Comparison of ENCODE assay signal across 8 cellular contexts in genomic region chr18:31042391-31043181, GRCh38. TPM values are rescaled to one million over a fixed set of nuclear protein-coding genes. Genes with fewer than 3 reads are reported as not detected.
DNase-seq lines count a peak whose midpoint lies in the region; ATAC-seq and TF ChIP-seq lines count a peak whose summit lies in the region.

Gene DSC3 (minus strand): TSS chr18:31042742. CDS start chr18:31042660, 82 bp downstream.

- no peak within 1 kb of the TSS for H3K23ac ChIP-seq in mesendoderm (ENCODE audit: low read length)

- no peak for ATAC-seq in GM19395 (IDR thresholded peaks at IDR 0.05; ENCODE audit: unreplicated experiment)
- ATAC-seq in activated CD4-positive, CD25-positive, alpha-beta regulatory T cell treated with anti-CD3 and anti-CD28 coated beads, Interleukin-2, amount 50 U/mL, for 24 hours, result no peak

- WGBS in mesendoderm (ENCODE audit: extremely low coverage, insufficient coverage, low lambda C conversion rate), result no CpG with 5 or more reads among the region's 74 CpGs

- peak within 1 kb of the TSS; percentile 67 for H3K9ac ChIP-seq in mesendoderm (ENCODE audit: low read length)

- H3K4me3 Mint-ChIP-seq in activated naive CD4-positive, alpha-beta T cell treated with anti-CD3 and anti-CD28 coated beads, Interleukin-2, amount 50 U/mL, for 24 hours, result peak within 1 kb of the TSS; percentile 54

- no peak within 1 kb of the TSS for H2BK15ac ChIP-seq in mesendoderm (replicated peaks; ENCODE audit: low read depth)

- peak in 1 of 2 donors; percentile 25 for TF ChIP-seq POLR2A in vagina (IDR thresholded peaks at IDR 0.05)

- peaks cover 8% of the 10 kb centered on the region for H3K9me3 Mint-ChIP-seq in activated naive CD4-positive, alpha-beta T cell treated with anti-CD3 and anti-CD28 coated beads, Interleukin-2, amount 50 U/mL, for 24 hours

- H3K4me1 ChIP-seq in mesendoderm (ENCODE audit: control insufficient read depth, low read depth, low read length) (peaks cover 2% of the 10 kb centered on the region), vagina (peaks cover 14% of the 10 kb centered on the region)

- H3K27ac ChIP-seq in coronary artery, result no peak within 1 kb of the TSS
- H3K27ac ChIP-seq in mesendoderm (ENCODE audit: low read depth, low read length), result no peak within 1 kb of the TSS
- peak within 1 kb of the TSS; percentile 80 for H3K27ac ChIP-seq in vagina

- no peak within 1 kb of the TSS for H2AK5ac ChIP-seq in mesendoderm (ENCODE audit: low read length)

- H3K36me3 ChIP-seq in mesendoderm (ENCODE audit: control insufficient read depth, insufficient read depth, low read length) (no peaks in the 10 kb centered on the region), vagina (no peaks in the 10 kb centered on the region)

- H2BK5ac ChIP-seq in mesendoderm (ENCODE audit: low read length), result no peak within 1 kb of the TSS

- no peaks in the 10 kb centered on the region for H3K79me1 ChIP-seq in mesendoderm (ENCODE audit: low read length)

- H4K8ac ChIP-seq in mesendoderm (ENCODE audit: low read depth, low read length), result no peak within 1 kb of the TSS

- H3K18ac ChIP-seq in mesendoderm (ENCODE audit: low read length), result peak within 1 kb of the TSS; percentile 53

- no peak for DNase-seq in activated naive CD4-positive, alpha-beta T cell (lab: John Stamatoyannopoulos, UW)
- DNase-seq in coronary artery (ENCODE audit: low spot score) (no peak), mesendoderm (peak; percentile 74), vagina (ENCODE audit: extremely low spot score in 2 of 2) (no peak), DMS114 treated with DMSO at 0.1 percent for 48 hours (lab: John Stamatoyannopoulos, UW; ENCODE audit: unreplicated experiment) (no peak)

- no peak within 1 kb of the TSS for H4K5ac ChIP-seq in mesendoderm (ENCODE audit: low read length)

- peak within 1 kb of the TSS; percentile 92 for H3K4me2 ChIP-seq in mesendoderm (ENCODE audit: low read length)

- H2BK120ac ChIP-seq in mesendoderm (ENCODE audit: low read depth, low read length), result no peak within 1 kb of the TSS

- intact Hi-C loops in vagina (cut with DNase I), result no loop called here

- peak within 1 kb of the TSS; percentile 65 for H3K4me3 ChIP-seq in coronary artery
- peak within 1 kb of the TSS; percentile 40 for H3K4me3 ChIP-seq in mesendoderm (ENCODE audit: low read length)
- peak within 1 kb of the TSS; percentile 39 to 51 for H3K4me3 ChIP-seq in vagina

- peaks cover 8% of the 10 kb centered on the region for H3K4me1 Mint-ChIP-seq in activated naive CD4-positive, alpha-beta T cell treated with anti-CD3 and anti-CD28 coated beads, Interleukin-2, amount 50 U/mL, for 24 hours

- H3K36me3 Mint-ChIP-seq in activated naive CD4-positive, alpha-beta T cell treated with anti-CD3 and anti-CD28 coated beads, Interleukin-2, amount 50 U/mL, for 24 hours, result peaks cover 4% of the 10 kb centered on the region

- no peak within 1 kb of the TSS for H3K27ac Mint-ChIP-seq in activated naive CD4-positive, alpha-beta T cell treated with anti-CD3 and anti-CD28 coated beads, Interleukin-2, amount 50 U/mL, for 24 hours

- no peaks in the 10 kb centered on the region for H3K79me2 ChIP-seq in mesendoderm (ENCODE audit: control insufficient read depth, insufficient read depth, low read length)

- H3K27me3 ChIP-seq in mesendoderm (ENCODE audit: insufficient read depth, low read length, poor library complexity), result peaks cover 17% of the 10 kb centered on the region
- no peaks in the 10 kb centered on the region for H3K27me3 ChIP-seq in vagina

- H3K27me3 Mint-ChIP-seq in activated naive CD4-positive, alpha-beta T cell treated with anti-CD3 and anti-CD28 coated beads, Interleukin-2, amount 50 U/mL, for 24 hours, result peaks cover 40% of the 10 kb centered on the region

- H3K56ac ChIP-seq in mesendoderm (ENCODE audit: low read length), result peak within 1 kb of the TSS; percentile 83

- no peaks in the 10 kb centered on the region for H3K9me3 ChIP-seq in vagina

- TF ChIP-seq CTCF in coronary artery (IDR thresholded peaks at IDR 0.05) (no peak), vagina (IDR thresholded peaks at IDR 0.05) (no peak)

- H3K4ac ChIP-seq in mesendoderm (ENCODE audit: low read depth, low read length), result no peak within 1 kb of the TSS

RNA-seq across cellular contexts. Expression of gene DSC3, which starts in this region (rescaled TPM):
- polyA plus RNA-seq in mesendoderm (2013, experiment 1 of 2), result 1.2 TPM
- 1.1 TPM for polyA plus RNA-seq in mesendoderm (2013, experiment 2 of 2)
- total RNA-seq in vagina, result 176 TPM
